29 cellular contexts compared by ENCODE assay signal in genomic region chr12:58395056-58395455, GRCh38.
"Had no signal": no experiment of that assay in that cellular context is flagged by ENCODE, and none has a peak within 500 bp of the region (broad histone marks: within the 10 kb centered on the region; RNA-seq: fewer than 3 reads in every experiment).

No MANE protein-coding gene starts in this region.

- H3K4me3 Mint-ChIP-seq: effector memory CD8-positive, alpha-beta T cell; memory B cell; mesothelial cell of epicardium; naive B cell; natural killer cell treated with Interleukin-12 subunit alpha and Interleukin-12 subunit beta and Interleukin-15 and Interleukin-18, amount 100 ng/mL, for 72 hours; neural crest cell; stimulated activated naive B cell treated with anti-CD40 and anti-IgM and Interleukin-4, amounts not matched to agents 10 μg/mL and 1 μg/mL and 100 μg/mL, for 72 hours; stimulated activated naive CD8-positive, alpha-beta T cell treated with anti-CD3 and anti-CD28 coated beads, Interleukin-15, Interleukin-2, amounts not matched to agents 100 ng/mL and 50 ng/mL, for 24 hours had no signal

- H3K4me1 ChIP-seq: esophagus squamous epithelium, heart right ventricle, parathyroid adenoma, right lobe of liver, transverse colon, upper lobe of right lung, uterus had no signal

- H3K36me3 ChIP-seq: esophagus squamous epithelium, heart right ventricle, neutrophil, right lobe of liver, thoracic aorta, transverse colon, upper lobe of right lung, uterus had no signal

- H3K9me3 Mint-ChIP-seq: stimulated activated naive CD8-positive, alpha-beta T cell treated with anti-CD3 and anti-CD28 coated beads, Interleukin-15, Interleukin-2, amounts not matched to agents 100 ng/mL and 50 ng/mL, for 24 hours had no signal

- H3K27me3 ChIP-seq: esophagus squamous epithelium, heart right ventricle, neutrophil, right lobe of liver, transverse colon, upper lobe of right lung, uterus had no signal

- H3K4me1 Mint-ChIP-seq: memory B cell; naive B cell; neural crest cell; stimulated activated naive B cell treated with anti-CD40 and anti-IgM and Interleukin-4, amounts not matched to agents 10 μg/mL and 1 μg/mL and 100 μg/mL, for 72 hours had no signal

- H3K9me3 ChIP-seq: esophagus squamous epithelium, mucosa of descending colon, neutrophil, right lobe of liver, thoracic aorta, transverse colon, upper lobe of right lung, uterus had no signal

- H2AFZ ChIP-seq: parathyroid adenoma had no signal

- H3K79me2 ChIP-seq: parathyroid adenoma had no signal

- H3K4me3 ChIP-seq: esophagus squamous epithelium, heart right ventricle, lung, mucosa of descending colon, right lobe of liver, thoracic aorta, transverse colon, upper lobe of right lung, uterus had no signal

- H3K27me3 Mint-ChIP-seq: memory B cell, progenitor cell of endocrine pancreas had no signal

- H3K27ac ChIP-seq: esophagus squamous epithelium, heart right ventricle, neutrophil, parathyroid adenoma, right lobe of liver, thoracic aorta, transverse colon, upper lobe of right lung, uterus had no signal

- ATAC-seq: effector memory CD8-positive, alpha-beta T cell; heart right ventricle; mucosa of descending colon; right lobe of liver; stimulated activated naive B cell treated with anti-CD40 and anti-IgM and Interleukin-4, amounts not matched to agents 10 μg/mL and 1 μg/mL and 100 μg/mL, for 72 hours had no signal

- DNase-seq: cortex of kidney; effector memory CD8-positive, alpha-beta T cell; erythroblast; esophagus squamous epithelium; foreskin melanocyte; glutamatergic neuron; heart right ventricle; hippocampal formation; mucosa of descending colon; naive B cell; right lobe of liver; small intestine; stimulated activated CD4-positive, alpha-beta T cell treated with anti-CD3 and anti-CD28 coated beads, Interleukin-15, amount 100 ng/mL, for 24 hours; stimulated activated CD4-positive, alpha-beta T cell treated with anti-CD3 and anti-CD28 coated beads, Interleukin-2, amount 100 ng/mL, for 48 hours; stimulated activated naive B cell treated with anti-CD40 and anti-IgM and Interleukin-4, amounts not matched to agents 10 μg/mL and 1 μg/mL and 100 μg/mL, for 72 hours; transverse colon; upper lobe of right lung; uterus had no signal

- H3K36me3 Mint-ChIP-seq: memory B cell; naive B cell; natural killer cell treated with Interleukin-12 subunit alpha and Interleukin-12 subunit beta and Interleukin-15 and Interleukin-18, amount 100 ng/mL, for 72 hours; stimulated activated naive B cell treated with anti-CD40 and anti-IgM and Interleukin-4, amounts not matched to agents 10 μg/mL and 1 μg/mL and 100 μg/mL, for 72 hours had no signal

- FAIRE-seq: endometrium, small intestine had no signal

- H3K9ac ChIP-seq: parathyroid adenoma had no signal

- H3K27ac Mint-ChIP-seq: effector memory CD8-positive, alpha-beta T cell; memory B cell; mesothelial cell of epicardium; naive B cell; natural killer cell treated with Interleukin-12 subunit alpha and Interleukin-12 subunit beta and Interleukin-15 and Interleukin-18, amount 100 ng/mL, for 72 hours; progenitor cell of endocrine pancreas; stimulated activated naive B cell treated with anti-CD40 and anti-IgM and Interleukin-4, amounts not matched to agents 10 μg/mL and 1 μg/mL and 100 μg/mL, for 72 hours; stimulated activated naive CD8-positive, alpha-beta T cell treated with anti-CD3 and anti-CD28 coated beads, Interleukin-15, Interleukin-2, amounts not matched to agents 100 ng/mL and 50 ng/mL, for 24 hours had no signal
